In genomic region chr13:71873418-71874276, GRCh38 we compare ENCODE assay signal across 12 cellular contexts.
"Had no signal": no experiment of that assay in that cellular context is flagged by ENCODE, and none has a peak within 500 bp of the region (broad histone marks: within the 10 kb centered on the region; RNA-seq: fewer than 3 reads in every experiment).

No MANE protein-coding gene starts in this region.

- DNase-seq: activated CD4-positive, alpha-beta T cell treated with anti-CD3 and anti-CD28 coated beads, Interleukin-2, amount 50 U/mL, for 4 hours; activated effector memory CD4-positive, alpha-beta T cell treated with Interleukin-2 at 50 U/mL for 16 hours; activated T-cell treated with anti-CD3 and anti-CD28 coated beads, Interleukin-2, amount 50 U/mL, for 1 hour; effector memory CD4-positive, alpha-beta T cell; kidney; stimulated activated CD4-positive, alpha-beta T cell treated with anti-CD3 and anti-CD28 coated beads, Interleukin-2, amount 100 ng/mL, for 24 hours; stimulated activated naive B cell treated with anti-CD40 and anti-IgM and Interleukin-4, amounts not matched to agents 10 μg/mL and 1 μg/mL and 100 μg/mL, for 72 hours had no signal

- H3K4me1 ChIP-seq: gastroesophageal sphincter, tibial nerve had no signal

- H3K27ac ChIP-seq: epithelial cell of prostate, gastroesophageal sphincter, tibial nerve had no signal

- H3K36me3 ChIP-seq: gastroesophageal sphincter, tibial nerve had no signal

- H3K9me3 ChIP-seq: gastroesophageal sphincter, tibial nerve had no signal

- H3K27me3 ChIP-seq: tibial nerve had no signal

- H3K4me3 ChIP-seq: gastroesophageal sphincter, tibial nerve had no signal

- ATAC-seq: activated CD4-positive, CD25-positive, alpha-beta regulatory T cell treated with anti-CD3 and anti-CD28 coated beads, Interleukin-2, amount 50 U/mL, for 24 hours; gastroesophageal sphincter; sciatic nerve; stimulated activated naive B cell treated with anti-CD40 and anti-IgM and Interleukin-4, amounts not matched to agents 10 μg/mL and 1 μg/mL and 100 μg/mL, for 72 hours had no signal
